19 cellular contexts compared by ENCODE assay signal in the genomic region with DNA sequence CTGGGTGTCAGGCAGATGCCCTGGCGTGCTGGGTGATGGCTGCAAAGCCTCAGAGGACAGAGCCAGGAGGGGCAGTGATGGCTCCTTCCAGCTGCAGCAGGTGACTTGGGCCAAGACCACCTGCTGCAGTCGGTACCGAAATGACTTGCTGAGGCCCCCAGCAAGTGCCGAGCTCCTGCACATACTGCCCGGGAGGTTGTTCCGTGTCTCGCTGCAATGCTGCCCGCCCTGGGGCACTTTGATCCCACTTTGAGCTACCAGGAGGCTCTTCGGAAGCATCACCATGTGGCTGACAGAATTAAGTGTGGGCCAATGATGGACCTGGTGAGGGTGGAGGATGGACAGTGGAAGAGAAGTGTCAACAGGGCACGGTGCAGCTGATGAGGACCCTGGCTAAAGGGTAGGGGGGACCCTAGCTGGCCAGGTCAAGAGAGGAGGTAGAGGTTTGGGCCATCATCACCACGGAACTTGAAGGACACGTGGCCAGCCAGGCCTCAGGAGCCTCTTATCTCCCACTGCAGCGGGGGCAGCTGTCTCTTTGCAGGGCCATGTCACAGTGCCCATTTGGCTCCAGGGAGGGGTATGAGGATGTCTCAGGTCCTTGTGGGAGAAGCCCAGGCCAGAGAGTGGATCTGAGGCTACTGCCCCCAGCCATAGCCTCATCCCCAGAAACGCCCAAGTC. TPM values are rescaled to one million over a fixed set of nuclear protein-coding genes. Genes with fewer than 3 reads are reported as not detected.
DNase-seq lines count a peak whose midpoint lies in the region; ATAC-seq and TF ChIP-seq lines count a peak whose summit lies in the region.
"Had no signal": no experiment of that assay in that cellular context is flagged by ENCODE, and none has a peak within 500 bp of the region (broad histone marks: within the 10 kb centered on the region; RNA-seq: fewer than 3 reads in every experiment).

No MANE protein-coding gene starts in this region.

- TF ChIP-seq CTCF in endodermal cell (conservative IDR thresholded peaks at IDR 0.05): no peak
- TF ChIP-seq CTCF in type B pancreatic cell (conservative IDR thresholded peaks at IDR 0.05): no peak

- DNase-seq in cardiac septum (ENCODE audit: low spot score) (peak; percentile 57), Right ventricle myocardium superior (no peak), endodermal cell (peak; percentile 19), type B pancreatic cell (ENCODE audit: extremely low spot score, unreplicated experiment) (peak; percentile 48)
- DNase-seq: 8988T; CD4-positive, alpha-beta memory T cell; DMS153; DMS79; GDM1; HFFc6; IMR-90 had no signal

- H3K27me3 Mint-ChIP-seq in endodermal cell (ENCODE audit: insufficient read depth) (peaks cover 2% of the 10 kb centered on the region), type B pancreatic cell (no peaks in the 10 kb centered on the region)

- no peaks in the 10 kb centered on the region for H3K4me1 ChIP-seq in endodermal cell (ENCODE audit: control insufficient read depth, insufficient read depth, low read length)

- H3K27ac ChIP-seq in endodermal cell (ENCODE audit: low read depth, low read length): no peak overlapping the region
- H3K27ac ChIP-seq: BLaER1, HL-60 had no signal

- peaks cover 8% of the 10 kb centered on the region for H3K9me3 ChIP-seq in endodermal cell (ENCODE audit: control insufficient read depth, low read length)

- peaks cover 4% of the 10 kb centered on the region for H3K4me1 Mint-ChIP-seq in endodermal cell
- H3K4me1 Mint-ChIP-seq in type B pancreatic cell (ENCODE audit: unreplicated experiment): peaks cover 6% of the 10 kb centered on the region
- H3K4me1 Mint-ChIP-seq: CD14-positive monocyte; CD4-positive, alpha-beta memory T cell had no signal

- H3K27ac Mint-ChIP-seq in endodermal cell: no peak overlapping the region
- H3K27ac Mint-ChIP-seq in type B pancreatic cell: no peak overlapping the region
- H3K27ac Mint-ChIP-seq: CD14-positive monocyte; CD4-positive, alpha-beta memory T cell; GM23338; HFFc6 had no signal

- 95% methylated on average over 13 to 14 of the region's 14 CpGs for WGBS in endodermal cell (ENCODE audit: insufficient coverage in 1 of 2, insufficient read length in 1 of 2), 2 experiments

- H3K4me3 Mint-ChIP-seq in endodermal cell: no peak overlapping the region
- H3K4me3 Mint-ChIP-seq in type B pancreatic cell: no peak overlapping the region
- H3K4me3 Mint-ChIP-seq: CD14-positive monocyte; CD4-positive, alpha-beta memory T cell; GM23338; HFFc6 had no signal

- H3K4me3 ChIP-seq in endodermal cell (ENCODE audit: low read length): no peak overlapping the region
- H3K4me3 ChIP-seq: BLaER1, GM23338 had no signal

- no peak for ATAC-seq in Right ventricle myocardium superior (ENCODE audit: poor library complexity)
- ATAC-seq in HG02840 (IDR thresholded peaks at IDR 0.05; ENCODE audit: low FRiP score, unreplicated experiment): no peak
- no peak for ATAC-seq in GM18907 (IDR thresholded peaks at IDR 0.05; ENCODE audit: unreplicated experiment)
- no peak for ATAC-seq in HG03460 (IDR thresholded peaks at IDR 0.05; ENCODE audit: unreplicated experiment)
- ATAC-seq: GM23338, HCT116 had no signal

- H3K36me3 ChIP-seq in endodermal cell (ENCODE audit: control insufficient read depth, insufficient read depth, low read length): no peaks in the 10 kb centered on the region
- H3K36me3 ChIP-seq: BLaER1 had no signal

- intact Hi-C loops in cardiac septum (cut with DNase I): no loop called here
- intact Hi-C loops in Right ventricle myocardium superior (cut with DNase I): no loop called here

- peaks cover 15% of the 10 kb centered on the region for H3K9me3 Mint-ChIP-seq in endodermal cell
- peaks cover 3% of the 10 kb centered on the region for H3K9me3 Mint-ChIP-seq in type B pancreatic cell

- H3K36me3 Mint-ChIP-seq in endodermal cell (ENCODE audit: low read depth) (no peaks in the 10 kb centered on the region), type B pancreatic cell (no peaks in the 10 kb centered on the region)
- H3K36me3 Mint-ChIP-seq: CD14-positive monocyte had no signal

- no peak overlapping the region for H3K9ac ChIP-seq in endodermal cell (ENCODE audit: extremely low read depth, low read length, poor library complexity, severe bottlenecking)
- H3K9ac ChIP-seq: BLaER1 had no signal

- no peaks in the 10 kb centered on the region for H3K27me3 ChIP-seq in endodermal cell (ENCODE audit: control insufficient read depth, insufficient read depth, low read length, poor library complexity, severe bottlenecking)
- H3K27me3 ChIP-seq: BLaER1 had no signal

RNA-seq across cellular contexts. Expression of a gene that starts 51.1 kb away (rescaled TPM):
- total RNA-seq in cardiac septum (10.3 TPM), Right ventricle myocardium superior (10.0 TPM), endodermal cell (1 to 10 TPM in 1 of 2 donors, under 1 TPM in 1; 0.71 to 1.7 TPM), type B pancreatic cell (ENCODE audit: low replicate concordance) (10.1 and 14.4 TPM in 2 replicates)
- 3.6 TPM for polyA plus RNA-seq in endodermal cell (2013, experiment 1 of 2)
- polyA plus RNA-seq in endodermal cell (2013, experiment 2 of 2): 3.5 TPM
- polyA plus RNA-seq: CD14-positive monocyte had no signal
